1 cellular context compared by ENCODE assay signal in genomic region chr1:910311-910880, GRCh38.
TF ChIP-seq lines count a peak whose summit lies in the region.

No MANE protein-coding gene starts in this region.

TF ChIP-seq in SK-N-SH, 30 proteins besides CTCF, POLR2A, EP300 and RAD21:
- TF ChIP-seq NRF1 (IDR thresholded peaks at IDR 0.05; ENCODE audit: low read depth, low read length) (no peak), RCOR1 (IDR thresholded peaks at IDR 0.05; ENCODE audit: low read length) (no peak), ELF1 (IDR thresholded peaks at IDR 0.05) (no peak), YY1 (IDR thresholded peaks at IDR 0.05; ENCODE audit: low read depth) (no peak), NFIC (IDR thresholded peaks at IDR 0.05; ENCODE audit: borderline replicate concordance) (no peak), GATA2 (CRISPR knock-in tag; IDR thresholded peaks at IDR 0.05) (no peak), MAX (IDR thresholded peaks at IDR 0.05; ENCODE audit: low read depth) (no peak), RFX5 (IDR thresholded peaks at IDR 0.05; ENCODE audit: low read length) (no peak), FOSL2 (IDR thresholded peaks at IDR 0.05; ENCODE audit: borderline replicate concordance, low read depth) (no peak), POLR2AphosphoS5 (IDR thresholded peaks at IDR 0.05; ENCODE audit: low read depth, low read length) (no peak), USF1 (IDR thresholded peaks at IDR 0.05; ENCODE audit: borderline replicate concordance, low read depth) (no peak), GABPA (IDR thresholded peaks at IDR 0.05; ENCODE audit: low read depth) (no peak), JUND (IDR thresholded peaks at IDR 0.05) (no peak), USF2 (IDR thresholded peaks at IDR 0.05; ENCODE audit: borderline replicate concordance, low read depth, low read length) (no peak), TEAD4 (IDR thresholded peaks at IDR 0.05; ENCODE audit: borderline replicate concordance, insufficient read depth) (no peak), TAF1 (IDR thresholded peaks at IDR 0.05; ENCODE audit: borderline replicate concordance, low read depth, low read length) (no peak), TCF12 (IDR thresholded peaks at IDR 0.05) (no peak)
- TF ChIP-seq, protein P1, sequence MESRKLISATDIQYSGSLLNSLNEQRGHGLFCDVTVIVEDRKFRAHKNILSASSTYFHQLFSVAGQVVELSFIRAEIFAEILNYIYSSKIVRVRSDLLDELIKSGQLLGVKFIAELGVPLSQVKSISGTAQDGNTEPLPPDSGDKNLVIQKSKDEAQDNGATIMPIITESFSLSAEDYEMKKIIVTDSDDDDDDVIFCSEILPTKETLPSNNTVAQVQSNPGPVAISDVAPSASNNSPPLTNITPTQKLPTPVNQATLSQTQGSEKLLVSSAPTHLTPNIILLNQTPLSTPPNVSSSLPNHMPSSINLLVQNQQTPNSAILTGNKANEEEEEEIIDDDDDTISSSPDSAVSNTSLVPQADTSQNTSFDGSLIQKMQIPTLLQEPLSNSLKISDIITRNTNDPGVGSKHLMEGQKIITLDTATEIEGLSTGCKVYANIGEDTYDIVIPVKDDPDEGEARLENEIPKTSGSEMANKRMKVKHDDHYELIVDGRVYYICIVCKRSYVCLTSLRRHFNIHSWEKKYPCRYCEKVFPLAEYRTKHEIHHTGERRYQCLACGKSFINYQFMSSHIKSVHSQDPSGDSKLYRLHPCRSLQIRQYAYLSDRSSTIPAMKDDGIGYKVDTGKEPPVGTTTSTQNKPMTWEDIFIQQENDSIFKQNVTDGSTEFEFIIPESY (IDR thresholded peaks at IDR 0.05; ENCODE audit: borderline replicate concordance, low read depth) = no peak
